Comparison of ENCODE assay signal across 9 cellular contexts in genomic region chr6:35044145-35044745, GRCh38.
DNase-seq lines count a peak whose midpoint lies in the region; ATAC-seq, FAIRE-seq and TF ChIP-seq lines count a peak whose summit lies in the region.
"Had no signal": no experiment of that assay in that cellular context is flagged by ENCODE, and none has a peak within 500 bp of the region (broad histone marks: within the 10 kb centered on the region; RNA-seq: fewer than 3 reads in every experiment).

No MANE protein-coding gene starts in this region.

- no peaks in the 10 kb centered on the region for H3K9me3 Mint-ChIP-seq in activated CD4-positive, alpha-beta memory T cell treated with anti-CD3 and anti-CD28 coated beads, Interleukin-2, amount 10 ng/mL, durations not matched to agents 7 days and 5 days

- TF ChIP-seq CTCF in esophagus muscularis mucosa (IDR thresholded peaks at IDR 0.05): no peak
- TF ChIP-seq CTCF in pancreas (IDR thresholded peaks at IDR 0.05): no peak

- H3K27me3 Mint-ChIP-seq in activated CD4-positive, alpha-beta memory T cell treated with anti-CD3 and anti-CD28 coated beads, Interleukin-2, amount 10 ng/mL, durations not matched to agents 7 days and 5 days: no peaks in the 10 kb centered on the region

- H3K27ac Mint-ChIP-seq in activated CD4-positive, alpha-beta memory T cell treated with anti-CD3 and anti-CD28 coated beads, Interleukin-2, amount 10 ng/mL, durations not matched to agents 7 days and 5 days: no peak overlapping the region

- H3K4me1 ChIP-seq in esophagus muscularis mucosa (peaks cover 95 to 100% (median 100%) of the 10 kb centered on the region in 4 donors), pancreas (peaks cover 11 to 36% (median 29%) of the 10 kb centered on the region in 3 donors)

- H3K36me3 ChIP-seq in esophagus muscularis mucosa: peaks cover 0 to 16% (median 2%) of the 10 kb centered on the region in 4 donors
- H3K36me3 ChIP-seq in pancreas: no peaks in the 10 kb centered on the region

- H3K4me1 Mint-ChIP-seq in activated CD4-positive, alpha-beta memory T cell treated with anti-CD3 and anti-CD28 coated beads, Interleukin-2, amount 10 ng/mL, durations not matched to agents 7 days and 5 days: peaks cover 4% of the 10 kb centered on the region

- FAIRE-seq in pancreas (lab: Jason Lieb, UNC): no peak
- FAIRE-seq: G401.6 had no signal

- H3K27ac ChIP-seq in esophagus muscularis mucosa (replicated peaks in 1 of 4) (peak overlapping the region; percentile 85 to 92 (median 92)), pancreas (peak overlapping the region; percentile 23 to 84 (median 76))

- TF ChIP-seq EP300 in esophagus muscularis mucosa (IDR thresholded peaks at IDR 0.05): peak; percentile 13

- WGBS in esophagus muscularis mucosa: 67% methylated on average over 13 of the region's 16 CpGs
- 47 to 48% methylated on average over 16 of the region's 16 CpGs for WGBS in pancreas, 2 donors

- no peaks in the 10 kb centered on the region for H3K9me3 ChIP-seq in esophagus muscularis mucosa
- no peaks in the 10 kb centered on the region for H3K9me3 ChIP-seq in pancreas

- ATAC-seq in pancreas (peak; percentile 60 to 80 (median 68)), GM19395 (IDR thresholded peaks at IDR 0.05; ENCODE audit: unreplicated experiment) (no peak), GM21526 (IDR thresholded peaks at IDR 0.05; ENCODE audit: low FRiP score, unreplicated experiment) (no peak)

- H3K36me3 Mint-ChIP-seq in activated CD4-positive, alpha-beta memory T cell treated with anti-CD3 and anti-CD28 coated beads, Interleukin-2, amount 10 ng/mL, durations not matched to agents 7 days and 5 days (ENCODE audit: low read depth): no peaks in the 10 kb centered on the region

- peak; percentile 56 for DNase-seq in DMS79 (lab: John Stamatoyannopoulos, UW)
- peak; percentile 75 for DNase-seq in NCI-H748 treated with DMSO at 0.1 percent for 48 hours (lab: John Stamatoyannopoulos, UW)
- no peak for DNase-seq in esophagus muscularis mucosa (ENCODE audit: extremely low spot score)
- peak in 4 of 6 donors; percentile 29 to 61 (median 44) for DNase-seq in pancreas
- DNase-seq in activated CD4-positive, alpha-beta memory T cell treated with anti-CD3 and anti-CD28 coated beads, Interleukin-2, amount 10 ng/mL, durations not matched to agents 7 days and 5 days: no peak
- no peak for DNase-seq in AML-193 (lab: John Stamatoyannopoulos, UW)

- no peak overlapping the region for H3K4me3 ChIP-seq in esophagus muscularis mucosa
- H3K4me3 ChIP-seq in pancreas: no peak overlapping the region

- CTCF ChIA-PET in activated CD4-positive, alpha-beta memory T cell treated with anti-CD3 and anti-CD28 coated beads, Interleukin-2, amount 10 ng/mL, durations not matched to agents 7 days and 5 days (lab: Charles Lee): no interaction called here

- POLR2A ChIA-PET in activated CD4-positive, alpha-beta memory T cell treated with anti-CD3 and anti-CD28 coated beads, Interleukin-2, amount 10 ng/mL, durations not matched to agents 7 days and 5 days (lab: Charles Lee): no interaction called here

- intact Hi-C loops in esophagus muscularis mucosa (cut with DNase I) (no loop called here), pancreas (cut with DNase I) (no loop called here)

- no peak overlapping the region for H3K4me3 Mint-ChIP-seq in activated CD4-positive, alpha-beta memory T cell treated with anti-CD3 and anti-CD28 coated beads, Interleukin-2, amount 10 ng/mL, durations not matched to agents 7 days and 5 days

- no peaks in the 10 kb centered on the region for H3K27me3 ChIP-seq in esophagus muscularis mucosa
- no peaks in the 10 kb centered on the region for H3K27me3 ChIP-seq in pancreas

- TF ChIP-seq POLR2A in esophagus muscularis mucosa (IDR thresholded peaks at IDR 0.05; ENCODE audit: low read depth): no peak

Comparison
In these comparisons a context has a peak if more than half of its experiments do, and no peak if none do; other contexts are left out.
1. DNase-seq: peak in DMS79 (single experiment), NCI-H748 treated with DMSO at 0.1 percent for 48 hours (single experiment) and pancreas (4 of 6); none in esophagus muscularis mucosa (single experiment), activated CD4-positive, alpha-beta memory T cell treated with anti-CD3 and anti-CD28 coated beads, Interleukin-2, amount 10 ng/mL, durations not matched to agents 7 days and 5 days (single experiment) and AML-193 (0 of 2).
2. ATAC-seq: peak in pancreas (4 of 4); none in GM19395 (single experiment) and GM21526 (single experiment).